ENCODE assay signal across 1 cellular context in genomic region chr9:23826120-23826629, GRCh38.
TF ChIP-seq lines count a peak whose summit lies in the region.

ELAVL2 (minus strand) TSS chr9:23826240; CDS start chr9:23762234, 64,006 bp downstream.

TF ChIP-seq in GM12878, 131 proteins besides CTCF, POLR2A, EP300 and RAD21 (continued from another document):
- TF ChIP-seq PBX3 (IDR thresholded peaks at IDR 0.05; ENCODE audit: insufficient replicate concordance, low read depth, low read length) (peak; percentile 91), MEF2A (IDR thresholded peaks at IDR 0.05; ENCODE audit: insufficient read depth, low read depth, low read length) (no peak), STAT3 (IDR thresholded peaks at IDR 0.05; ENCODE audit: low read depth, low read length) (no peak), TCF12 (IDR thresholded peaks at IDR 0.05; ENCODE audit: low read depth, low read length) (peak; percentile 14; the same call in 1 of the 2 replicates), CHD2 (IDR thresholded peaks at IDR 0.05; ENCODE audit: borderline replicate concordance, low read depth, low read length) (peak; percentile 79), ZNF622 (IDR thresholded peaks at IDR 0.05) (peak; percentile 63), EED (IDR thresholded peaks at IDR 0.05; ENCODE audit: low read depth) (no peak)
